10 cellular contexts compared by ENCODE assay signal in genomic region chr3:4508048-4508981, GRCh38. TPM values are rescaled to one million over a fixed set of nuclear protein-coding genes. Genes with fewer than 3 reads are reported as not detected.
DNase-seq lines count a peak whose midpoint lies in the region; ATAC-seq and TF ChIP-seq lines count a peak whose summit lies in the region.
"Had no signal": no experiment of that assay in that cellular context is flagged by ENCODE, and none has a peak within 500 bp of the region (broad histone marks: within the 10 kb centered on the region; RNA-seq: fewer than 3 reads in every experiment).

No MANE protein-coding gene starts in this region.

- DNase-seq in GM10248 (ENCODE audit: extremely low spot score) (peak; percentile 52), stomach (no peak), kidney glomerular epithelial cell (lab: John Stamatoyannopoulos, UW) (no peak), HT-29 (ENCODE audit: low spot score) (no peak), foreskin melanocyte (no peak)
- no peak for DNase-seq in activated naive CD8-positive, alpha-beta T cell treated with anti-CD3 and anti-CD28 coated beads, Interleukin-2, amount 50 U/mL, for 24 hours
- DNase-seq: erythroblast, midbrain had no signal

- TF ChIP-seq CTCF in GM10248 (IDR thresholded peaks at IDR 0.05; ENCODE audit: control extremely low read depth, extremely low read depth, low read depth, missing control alignments), result no peak
- no peak for TF ChIP-seq CTCF in stomach (IDR thresholded peaks at IDR 0.05)

- TF ChIP-seq POLR2A in stomach (IDR thresholded peaks at IDR 0.05), result no peak

- H3K27me3 ChIP-seq in stomach, result no peaks in the 10 kb centered on the region

- intact Hi-C loops in stomach (cut with DNase I; ENCODE audit: low total_unique reads), result no loop called here

- H3K27ac ChIP-seq in stomach, result no peak overlapping the region

- H3K36me3 Mint-ChIP-seq in activated naive CD8-positive, alpha-beta T cell treated with anti-CD3 and anti-CD28 coated beads, Interleukin-2, amount 50 U/mL, for 24 hours (ENCODE audit: low read depth), result peaks cover 16% of the 10 kb centered on the region

- ATAC-seq in GM19455 (IDR thresholded peaks at IDR 0.05; ENCODE audit: unreplicated experiment) (peak; percentile 65), HG03060 (IDR thresholded peaks at IDR 0.05; ENCODE audit: low read depth, unreplicated experiment) (peak; percentile 59)
- peak; percentile 13 for ATAC-seq in activated naive CD8-positive, alpha-beta T cell treated with anti-CD3 and anti-CD28 coated beads, Interleukin-2, amount 50 U/mL, for 24 hours

- H3K27ac Mint-ChIP-seq in activated naive CD8-positive, alpha-beta T cell treated with anti-CD3 and anti-CD28 coated beads, Interleukin-2, amount 50 U/mL, for 24 hours, result peak overlapping the region; percentile 57

- TF ChIP-seq EP300 in stomach (IDR thresholded peaks at IDR 0.05), result no peak

- H3K4me3 Mint-ChIP-seq in activated naive CD8-positive, alpha-beta T cell treated with anti-CD3 and anti-CD28 coated beads, Interleukin-2, amount 50 U/mL, for 24 hours, result no peak overlapping the region

- no peaks in the 10 kb centered on the region for H3K9me3 ChIP-seq in stomach

- WGBS in stomach, 5 donors, result 74 to 84% (median 76%) methylated on average over 8 of the region's 8 CpGs

- no peaks in the 10 kb centered on the region for H3K9me3 Mint-ChIP-seq in activated naive CD8-positive, alpha-beta T cell treated with anti-CD3 and anti-CD28 coated beads, Interleukin-2, amount 50 U/mL, for 24 hours

- H3K4me3 ChIP-seq in stomach, result no peak overlapping the region

- no peaks in the 10 kb centered on the region for H3K36me3 ChIP-seq in stomach

- H3K27me3 Mint-ChIP-seq in activated naive CD8-positive, alpha-beta T cell treated with anti-CD3 and anti-CD28 coated beads, Interleukin-2, amount 50 U/mL, for 24 hours, result no peaks in the 10 kb centered on the region

- CTCF ChIA-PET in GM10248 (lab: Yijun Ruan, JAX), result interaction anchor here (0.6 to 2.4 kb wide), 10 partner anchors 9 to 203 kb away, joined by 3 to 8 read pairs (median 4); partner anchors contain the start of gene ITPR1

- POLR2A ChIA-PET in GM10248 (lab: Yijun Ruan, JAX), result interaction anchor here (1.0 to 1.7 kb wide), 2 partner anchors 9 to 15 kb away, joined by 5 to 14 read pairs; partner anchors contain the start of gene ITPR1

- H3K4me1 ChIP-seq in stomach, result peaks cover 15 to 64% (median 36%) of the 10 kb centered on the region in 4 donors

- H3K4me1 Mint-ChIP-seq in activated naive CD8-positive, alpha-beta T cell treated with anti-CD3 and anti-CD28 coated beads, Interleukin-2, amount 50 U/mL, for 24 hours, result peaks cover 72% of the 10 kb centered on the region

RNA-seq across cellular contexts. Expression of gene ITPR1, which starts 15.2 kb away (rescaled TPM):
- total RNA-seq in stomach, result 100 to 1,000 TPM in 2 of 5 donors, 10 to 100 TPM in 3; 23.2 to 192 (median 50.3) TPM
- polyA plus RNA-seq in stomach, result 10 to 100 TPM in 2 of 3 donors, 1 to 10 TPM in 1; 6.6 to 13.2 (median 11.8) TPM
- 3.6 and 5.1 TPM in 2 replicates for total RNA-seq in HT-29 (2014; rRNA removed; shearing (Covaris generic))

RNA-seq across cellular contexts. Expression of gene SUMF1, which starts 41.2 kb away (rescaled TPM):
- total RNA-seq in stomach, result 100 to 1,000 TPM in 3 of 5 donors, 10 to 100 TPM in 1, 1 to 10 TPM in 1; 9.8 to 170 (median 106) TPM
- polyA plus RNA-seq in stomach, result 10 to 100 TPM in 2 of 3 donors, 1 to 10 TPM in 1; 5.3 to 14.4 (median 12.2) TPM
- total RNA-seq in HT-29 (2014; rRNA removed; shearing (Covaris generic)), result 17.5 and 21.8 TPM in 2 replicates

Comparison
In these comparisons a context has a peak if more than half of its experiments do, and no peak if none do; other contexts are left out.
1. ATAC-seq: peak in every context shown above with its lines; median percentile 65 in GM19455; 59 in HG03060; 13 in activated naive CD8-positive, alpha-beta T cell treated with anti-CD3 and anti-CD28 coated beads, Interleukin-2, amount 50 U/mL, for 24 hours.